8 cellular contexts compared by ENCODE assay signal in genomic region chr7:100602889-100603696, GRCh38. TPM values are rescaled to one million over a fixed set of nuclear protein-coding genes. Genes with fewer than 3 reads are reported as not detected.
DNase-seq lines count a peak whose midpoint lies in the region; ATAC-seq lines count a peak whose summit lies in the region.

No MANE protein-coding gene starts in this region.

- H2AFZ ChIP-seq in trophoblast cell (ENCODE audit: insufficient read depth, low read length, poor library complexity): no peak overlapping the region

- H3K27ac ChIP-seq in trophoblast cell (ENCODE audit: low read depth, low read length): peak overlapping the region; percentile 31

- H3K36me3 ChIP-seq in trophoblast cell (ENCODE audit: control insufficient read depth in 1 of 2, insufficient read depth in 2 of 2, low read length in 2 of 2): peaks cover 2 to 3% of the 10 kb centered on the region in 2 experiments

- no peak overlapping the region for H3K23ac ChIP-seq in trophoblast cell (ENCODE audit: low read length)

- H3K4me3 ChIP-seq in trophoblast cell (ENCODE audit: low read depth, low read length): no peak overlapping the region

- DNase-seq in Daoy (ENCODE audit: low read depth) (peak; percentile 93), RPMI8226 (peak; percentile 63), fibroblast of peridontal ligament (ENCODE audit: extremely low read depth) (peak; percentile 86), trophoblast cell (peak in 1 of 2 donors; percentile 4), NCI-H345 (lab: John Stamatoyannopoulos, UW) (no peak), germinal center (ENCODE audit: low spot score) (no peak)

- no peak overlapping the region for H3K9ac ChIP-seq in trophoblast cell (ENCODE audit: low read length)

- H3K79me2 ChIP-seq in trophoblast cell (ENCODE audit: control insufficient read depth, insufficient read depth, low read length, poor library complexity): no peaks in the 10 kb centered on the region

- no peak overlapping the region for H2AK5ac ChIP-seq in trophoblast cell (ENCODE audit: low read length)

- no peaks in the 10 kb centered on the region for H3K27me3 ChIP-seq in trophoblast cell (ENCODE audit: insufficient read depth, low read length)

- peak overlapping the region; percentile 25 for H2BK12ac ChIP-seq in trophoblast cell (ENCODE audit: low read length)

- H3K14ac ChIP-seq in trophoblast cell (ENCODE audit: low read length): no peak overlapping the region

- H3K4ac ChIP-seq in trophoblast cell (ENCODE audit: low read depth, low read length): no peak overlapping the region

- peaks cover 20 to 34% of the 10 kb centered on the region in 2 experiments for H3K4me1 ChIP-seq in trophoblast cell (ENCODE audit: control insufficient read depth in 1 of 2, insufficient read depth in 2 of 2, low read length in 2 of 2)

- peak overlapping the region; percentile 28 for H3K18ac ChIP-seq in trophoblast cell (ENCODE audit: low read length)

- no peaks in the 10 kb centered on the region for H3K9me3 ChIP-seq in trophoblast cell (ENCODE audit: insufficient read depth, low read depth, low read length)

- H2BK5ac ChIP-seq in trophoblast cell (ENCODE audit: low read depth, low read length, poor library complexity): no peak overlapping the region

- no peak overlapping the region for H4K12ac ChIP-seq in trophoblast cell (ENCODE audit: low read depth, low read length)

- peaks cover 17% of the 10 kb centered on the region for H3K79me1 ChIP-seq in trophoblast cell (ENCODE audit: low read length)

- ATAC-seq in GM19397 (IDR thresholded peaks at IDR 0.05; ENCODE audit: unreplicated experiment) (no peak), HG03378 (IDR thresholded peaks at IDR 0.05; ENCODE audit: unreplicated experiment) (no peak)

- no peak overlapping the region for H2BK120ac ChIP-seq in trophoblast cell (ENCODE audit: insufficient read depth, low read length, poor library complexity)

- peak overlapping the region; percentile 69 for H4K8ac ChIP-seq in trophoblast cell (ENCODE audit: low read depth, low read length)

- no CpG with 5 or more reads among the region's 20 CpGs for WGBS in trophoblast cell (ENCODE audit: extremely low coverage, insufficient coverage, insufficient read length)

- H3K4me2 ChIP-seq in trophoblast cell (ENCODE audit: low read length): peak overlapping the region; percentile 65

- peak overlapping the region; percentile 42 for H4K91ac ChIP-seq in trophoblast cell (ENCODE audit: low read depth, low read length)

RNA-seq across cellular contexts. Expression of gene PCOLCE, which starts 0.9 kb away (rescaled TPM):
- total RNA-seq in Daoy (2014; rRNA removed; shearing (Covaris generic)): 21.3 and 32.9 TPM in 2 replicates
- 37.2 and 37.6 TPM in 2 replicates for polyA plus RNA-seq in trophoblast cell (2013)

RNA-seq across cellular contexts. Expression of gene MOSPD3, which starts 9.2 kb away (rescaled TPM):
- total RNA-seq in Daoy (2014; rRNA removed; shearing (Covaris generic)): 9.7 and 11.3 TPM in 2 replicates
- polyA plus RNA-seq in trophoblast cell (2013): 18.6 and 19.0 TPM in 2 replicates

RNA-seq across cellular contexts. Expression of gene FBXO24, which starts 17.0 kb away (rescaled TPM):
- 0.17 TPM in 1 of 2 replicates, not detected in the other for total RNA-seq in Daoy (2014; rRNA removed; shearing (Covaris generic))
- polyA plus RNA-seq in trophoblast cell (2013): 0.29 and 0.47 TPM in 2 replicates

RNA-seq across cellular contexts. Expression of gene LRCH4, which starts 17.2 kb away (rescaled TPM):
- 32.2 and 41.0 TPM in 2 replicates for total RNA-seq in Daoy (2014; rRNA removed; shearing (Covaris generic))
- polyA plus RNA-seq in trophoblast cell (2013): 37.0 and 40.0 TPM in 2 replicates

RNA-seq across cellular contexts. Expression of gene SAP25, which starts 29.4 kb away (rescaled TPM):
- 0.80 and 5.3 TPM in 2 replicates for total RNA-seq in Daoy (2014; rRNA removed; shearing (Covaris generic))
- polyA plus RNA-seq in trophoblast cell (2013): 1.4 and 2.0 TPM in 2 replicates

Comparison
In these comparisons a context has a peak if more than half of its experiments do, and no peak if none do; other contexts are left out.
1. DNase-seq: peak in Daoy (single experiment), RPMI8226 (single experiment) and fibroblast of peridontal ligament (single experiment); none in NCI-H345 (single experiment) and germinal center (single experiment).